1 cellular context compared by ENCODE assay signal in the genomic region with DNA sequence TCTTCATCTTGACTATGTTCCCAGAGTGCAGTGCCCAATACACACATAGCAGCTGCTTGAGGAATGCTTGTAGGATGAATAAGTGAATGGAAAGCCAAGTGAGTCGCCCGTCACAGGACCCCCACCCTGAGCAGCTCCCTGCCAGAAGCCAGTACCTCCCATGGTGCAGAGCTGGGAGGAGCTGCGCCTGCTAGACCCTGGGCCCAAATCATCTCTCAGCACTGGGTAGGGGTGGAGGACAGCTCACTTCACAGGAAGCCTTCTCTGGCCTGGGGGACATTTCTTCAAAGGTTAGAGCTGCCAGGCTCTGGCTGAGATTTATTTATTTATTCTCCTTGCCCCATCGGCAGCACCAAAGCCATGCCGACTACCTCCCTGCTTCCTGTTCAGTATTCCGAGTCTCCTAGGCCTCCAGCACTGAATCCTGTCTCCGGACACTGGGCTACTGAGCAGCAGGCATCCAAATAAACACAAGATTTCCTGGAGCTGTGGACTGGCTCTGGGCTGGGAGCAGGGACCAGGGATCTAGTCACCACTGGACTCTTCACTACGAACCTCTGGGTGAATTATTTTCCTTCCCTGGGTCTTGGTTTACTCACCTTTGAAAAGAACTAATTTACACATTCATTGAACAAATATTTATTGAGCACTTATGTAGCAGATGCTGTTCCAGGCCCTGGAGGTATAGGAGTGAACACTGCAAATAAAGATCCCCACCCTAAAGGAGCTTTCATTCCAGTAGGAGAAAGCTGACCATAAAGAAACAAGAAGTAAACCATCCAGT.
TF ChIP-seq lines count a peak whose summit lies in the region.

No MANE protein-coding gene starts in this region.

TF ChIP-seq in GM23338, 12 proteins besides CTCF, POLR2A, EP300 and RAD21 (continued from another document):
- TF ChIP-seq, protein P1, sequence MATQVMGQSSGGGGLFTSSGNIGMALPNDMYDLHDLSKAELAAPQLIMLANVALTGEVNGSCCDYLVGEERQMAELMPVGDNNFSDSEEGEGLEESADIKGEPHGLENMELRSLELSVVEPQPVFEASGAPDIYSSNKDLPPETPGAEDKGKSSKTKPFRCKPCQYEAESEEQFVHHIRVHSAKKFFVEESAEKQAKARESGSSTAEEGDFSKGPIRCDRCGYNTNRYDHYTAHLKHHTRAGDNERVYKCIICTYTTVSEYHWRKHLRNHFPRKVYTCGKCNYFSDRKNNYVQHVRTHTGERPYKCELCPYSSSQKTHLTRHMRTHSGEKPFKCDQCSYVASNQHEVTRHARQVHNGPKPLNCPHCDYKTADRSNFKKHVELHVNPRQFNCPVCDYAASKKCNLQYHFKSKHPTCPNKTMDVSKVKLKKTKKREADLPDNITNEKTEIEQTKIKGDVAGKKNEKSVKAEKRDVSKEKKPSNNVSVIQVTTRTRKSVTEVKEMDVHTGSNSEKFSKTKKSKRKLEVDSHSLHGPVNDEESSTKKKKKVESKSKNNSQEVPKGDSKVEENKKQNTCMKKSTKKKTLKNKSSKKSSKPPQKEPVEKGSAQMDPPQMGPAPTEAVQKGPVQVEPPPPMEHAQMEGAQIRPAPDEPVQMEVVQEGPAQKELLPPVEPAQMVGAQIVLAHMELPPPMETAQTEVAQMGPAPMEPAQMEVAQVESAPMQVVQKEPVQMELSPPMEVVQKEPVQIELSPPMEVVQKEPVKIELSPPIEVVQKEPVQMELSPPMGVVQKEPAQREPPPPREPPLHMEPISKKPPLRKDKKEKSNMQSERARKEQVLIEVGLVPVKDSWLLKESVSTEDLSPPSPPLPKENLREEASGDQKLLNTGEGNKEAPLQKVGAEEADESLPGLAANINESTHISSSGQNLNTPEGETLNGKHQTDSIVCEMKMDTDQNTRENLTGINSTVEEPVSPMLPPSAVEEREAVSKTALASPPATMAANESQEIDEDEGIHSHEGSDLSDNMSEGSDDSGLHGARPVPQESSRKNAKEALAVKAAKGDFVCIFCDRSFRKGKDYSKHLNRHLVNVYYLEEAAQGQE (IDR thresholded peaks at IDR 0.05; ENCODE audit: unreplicated experiment): no peak
- no peak for TF ChIP-seq ZNF331 (CRISPR knock-in tag; IDR thresholded peaks at IDR 0.05; ENCODE audit: low read depth)
- TF ChIP-seq EZH2 (IDR thresholded peaks at IDR 0.05; ENCODE audit: low read depth, unreplicated experiment): no peak
- TF ChIP-seq, protein P2, sequence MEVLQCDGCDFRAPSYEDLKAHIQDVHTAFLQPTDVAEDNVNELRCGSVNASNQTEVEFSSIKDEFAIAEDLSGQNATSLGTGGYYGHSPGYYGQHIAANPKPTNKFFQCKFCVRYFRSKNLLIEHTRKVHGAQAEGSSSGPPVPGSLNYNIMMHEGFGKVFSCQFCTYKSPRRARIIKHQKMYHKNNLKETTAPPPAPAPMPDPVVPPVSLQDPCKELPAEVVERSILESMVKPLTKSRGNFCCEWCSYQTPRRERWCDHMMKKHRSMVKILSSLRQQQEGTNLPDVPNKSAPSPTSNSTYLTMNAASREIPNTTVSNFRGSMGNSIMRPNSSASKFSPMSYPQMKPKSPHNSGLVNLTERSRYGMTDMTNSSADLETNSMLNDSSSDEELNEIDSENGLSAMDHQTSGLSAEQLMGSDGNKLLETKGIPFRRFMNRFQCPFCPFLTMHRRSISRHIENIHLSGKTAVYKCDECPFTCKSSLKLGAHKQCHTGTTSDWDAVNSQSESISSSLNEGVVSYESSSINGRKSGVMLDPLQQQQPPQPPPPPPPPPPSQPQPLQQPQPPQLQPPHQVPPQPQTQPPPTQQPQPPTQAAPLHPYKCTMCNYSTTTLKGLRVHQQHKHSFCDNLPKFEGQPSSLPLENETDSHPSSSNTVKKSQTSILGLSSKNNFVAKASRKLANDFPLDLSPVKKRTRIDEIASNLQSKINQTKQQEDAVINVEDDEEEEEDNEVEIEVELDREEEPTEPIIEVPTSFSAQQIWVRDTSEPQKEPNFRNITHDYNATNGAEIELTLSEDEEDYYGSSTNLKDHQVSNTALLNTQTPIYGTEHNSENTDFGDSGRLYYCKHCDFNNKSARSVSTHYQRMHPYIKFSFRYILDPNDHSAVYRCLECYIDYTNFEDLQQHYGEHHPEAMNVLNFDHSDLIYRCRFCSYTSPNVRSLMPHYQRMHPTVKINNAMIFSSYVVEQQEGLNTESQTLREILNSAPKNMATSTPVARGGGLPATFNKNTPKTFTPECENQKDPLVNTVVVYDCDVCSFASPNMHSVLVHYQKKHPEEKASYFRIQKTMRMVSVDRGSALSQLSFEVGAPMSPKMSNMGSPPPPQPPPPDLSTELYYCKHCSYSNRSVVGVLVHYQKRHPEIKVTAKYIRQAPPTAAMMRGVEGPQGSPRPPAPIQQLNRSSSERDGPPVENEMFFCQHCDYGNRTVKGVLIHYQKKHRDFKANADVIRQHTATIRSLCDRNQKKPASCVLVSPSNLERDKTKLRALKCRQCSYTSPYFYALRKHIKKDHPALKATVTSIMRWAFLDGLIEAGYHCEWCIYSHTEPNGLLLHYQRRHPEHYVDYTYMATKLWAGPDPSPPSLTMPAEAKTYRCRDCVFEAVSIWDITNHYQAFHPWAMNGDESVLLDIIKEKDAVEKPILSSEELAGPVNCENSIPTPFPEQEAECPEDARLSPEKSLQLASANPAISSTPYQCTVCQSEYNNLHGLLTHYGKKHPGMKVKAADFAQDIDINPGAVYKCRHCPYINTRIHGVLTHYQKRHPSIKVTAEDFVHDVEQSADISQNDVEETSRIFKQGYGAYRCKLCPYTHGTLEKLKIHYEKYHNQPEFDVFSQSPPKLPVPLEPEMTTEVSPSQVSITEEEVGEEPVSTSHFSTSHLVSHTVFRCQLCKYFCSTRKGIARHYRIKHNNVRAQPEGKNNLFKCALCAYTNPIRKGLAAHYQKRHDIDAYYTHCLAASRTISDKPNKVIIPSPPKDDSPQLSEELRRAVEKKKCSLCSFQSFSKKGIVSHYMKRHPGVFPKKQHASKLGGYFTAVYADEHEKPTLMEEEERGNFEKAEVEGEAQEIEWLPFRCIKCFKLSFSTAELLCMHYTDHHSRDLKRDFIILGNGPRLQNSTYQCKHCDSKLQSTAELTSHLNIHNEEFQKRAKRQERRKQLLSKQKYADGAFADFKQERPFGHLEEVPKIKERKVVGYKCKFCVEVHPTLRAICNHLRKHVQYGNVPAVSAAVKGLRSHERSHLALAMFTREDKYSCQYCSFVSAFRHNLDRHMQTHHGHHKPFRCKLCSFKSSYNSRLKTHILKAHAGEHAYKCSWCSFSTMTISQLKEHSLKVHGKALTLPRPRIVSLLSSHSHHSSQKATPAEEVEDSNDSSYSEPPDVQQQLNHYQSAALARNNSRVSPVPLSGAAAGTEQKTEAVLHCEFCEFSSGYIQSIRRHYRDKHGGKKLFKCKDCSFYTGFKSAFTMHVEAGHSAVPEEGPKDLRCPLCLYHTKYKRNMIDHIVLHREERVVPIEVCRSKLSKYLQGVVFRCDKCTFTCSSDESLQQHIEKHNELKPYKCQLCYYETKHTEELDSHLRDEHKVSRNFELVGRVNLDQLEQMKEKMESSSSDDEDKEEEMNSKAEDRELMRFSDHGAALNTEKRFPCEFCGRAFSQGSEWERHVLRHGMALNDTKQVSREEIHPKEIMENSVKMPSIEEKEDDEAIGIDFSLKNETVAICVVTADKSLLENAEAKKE (CRISPR knock-in tag; IDR thresholded peaks at IDR 0.05): no peak
- TF ChIP-seq JUNB (IDR thresholded peaks at IDR 0.05; ENCODE audit: unreplicated experiment): no peak
- no peak for TF ChIP-seq NANOG (IDR thresholded peaks at IDR 0.05; ENCODE audit: borderline replicate concordance)
- TF ChIP-seq POLR2AphosphoS5 (IDR thresholded peaks at IDR 0.05; ENCODE audit: low read depth): no peak
- TF ChIP-seq ZNF114 (CRISPR knock-in tag; IDR thresholded peaks at IDR 0.05): no peak
- no peak for TF ChIP-seq STAT1 (IDR thresholded peaks at IDR 0.05; ENCODE audit: unreplicated experiment)
- no peak for TF ChIP-seq ETS1 (IDR thresholded peaks at IDR 0.05)
- no peak for TF ChIP-seq CREB1 (CRISPR knock-in tag; IDR thresholded peaks at IDR 0.05; ENCODE audit: low read depth)
